ENCODE assay signal across 34 cellular contexts in genomic region chr3:12793701-12794100, GRCh38. TPM values are rescaled to one million over a fixed set of nuclear protein-coding genes. Genes with fewer than 3 reads are reported as not detected.
"Had no signal": no experiment of that assay in that cellular context is flagged by ENCODE, and none has a peak within 500 bp of the region (broad histone marks: within the 10 kb centered on the region; RNA-seq: fewer than 3 reads in every experiment).

No MANE protein-coding gene starts in this region.

- H3K27ac ChIP-seq: colonic mucosa, esophagus muscularis mucosa, foreskin keratinocyte, heart right ventricle, neutrophil, pancreas, right atrium auricular region, suprapubic skin, transverse colon, vagina had no signal

- H3K4me3 ChIP-seq: colonic mucosa, esophagus muscularis mucosa, heart right ventricle, lung, mucosa of descending colon, pancreas, right atrium auricular region, suprapubic skin, transverse colon, vagina had no signal

- H3K4me1 ChIP-seq: colonic mucosa had no signal

- H3K36me3 Mint-ChIP-seq: memory B cell; mesothelial cell of epicardium; naive B cell; natural killer cell treated with Interleukin-12 subunit alpha and Interleukin-12 subunit beta and Interleukin-15 and Interleukin-18, amount 100 ng/mL, for 72 hours had no signal

- H3K4me1 Mint-ChIP-seq: stimulated activated naive CD8-positive, alpha-beta T cell treated with anti-CD3 and anti-CD28 coated beads, Interleukin-15, amount 100 ng/mL, for 72 hours had no signal

- DNase-seq: colonic mucosa; effector CD8-positive, alpha-beta T cell; foreskin keratinocyte; glutamatergic neuron; heart right ventricle; hippocampal formation; left colon; mucosa of descending colon; naive B cell; pancreas; small intestine; stimulated activated CD4-positive, alpha-beta T cell treated with anti-CD3 and anti-CD28 coated beads, Interleukin-12 subunit alpha, Interleukin-12 subunit beta, amount 100 ng/mL, for 4 hours; stimulated activated CD4-positive, alpha-beta T cell treated with anti-CD3 and anti-CD28 coated beads, Interleukin-1b, Interleukin-23, amount 100 ng/mL, for 48 hours; stimulated activated CD4-positive, alpha-beta T cell treated with anti-CD3 and anti-CD28 coated beads, Interleukin-4, amount 100 ng/mL, for 1 hour; stimulated activated CD8-positive, alpha-beta memory T cell treated with anti-CD3 and anti-CD28 coated beads, Interleukin-4, amount 100 ng/mL, for 48 hours; stimulated activated naive CD4-positive, alpha-beta T cell; stimulated activated naive CD8-positive, alpha-beta T cell treated with anti-CD3 and anti-CD28 coated beads, Interleukin-15, amount 100 ng/mL, for 72 hours; transverse colon had no signal

- H3K9me3 ChIP-seq: colonic mucosa, esophagus muscularis mucosa, heart right ventricle, mucosa of descending colon, neutrophil, pancreas, right atrium auricular region, suprapubic skin, transverse colon, vagina had no signal

- H3K9me3 Mint-ChIP-seq: dendritic cell treated with granulocyte-macrophage colony-stimulating factor and Interleukin-4, amounts not matched to agents 40 ng/mL and 50 ng/mL, for 4 days; memory B cell; mesothelial cell of epicardium; natural killer cell treated with Interleukin-12 subunit alpha and Interleukin-12 subunit beta and Interleukin-15 and Interleukin-18, amount 100 ng/mL, for 72 hours; neural crest cell; stimulated activated naive CD8-positive, alpha-beta T cell treated with anti-CD3 and anti-CD28 coated beads, Interleukin-15, amount 100 ng/mL, for 72 hours had no signal

- H3K36me3 ChIP-seq: colonic mucosa, esophagus muscularis mucosa, heart right ventricle, neutrophil, pancreas, right atrium auricular region, suprapubic skin, transverse colon, vagina had no signal

- H3K27me3 ChIP-seq: colonic mucosa, esophagus muscularis mucosa, pancreas, right atrium auricular region, suprapubic skin, vagina had no signal

- ATAC-seq: foreskin keratinocyte; heart right ventricle; left colon; mucosa of descending colon; natural killer cell treated with Interleukin-12 subunit alpha and Interleukin-12 subunit beta and Interleukin-15 and Interleukin-18, amount 100 ng/mL, for 72 hours; pancreas; sciatic nerve; stimulated activated naive CD8-positive, alpha-beta T cell treated with anti-CD3 and anti-CD28 coated beads, Interleukin-15, amount 100 ng/mL, for 72 hours had no signal

- H3K4me3 Mint-ChIP-seq: dendritic cell treated with granulocyte-macrophage colony-stimulating factor and Interleukin-4, amounts not matched to agents 40 ng/mL and 50 ng/mL, for 4 days; memory B cell; mesothelial cell of epicardium; natural killer cell treated with Interleukin-12 subunit alpha and Interleukin-12 subunit beta and Interleukin-15 and Interleukin-18, amount 100 ng/mL, for 72 hours; neural crest cell; stimulated activated naive CD8-positive, alpha-beta T cell treated with anti-CD3 and anti-CD28 coated beads, Interleukin-15, amount 100 ng/mL, for 72 hours had no signal

- H3K27ac Mint-ChIP-seq: dendritic cell treated with granulocyte-macrophage colony-stimulating factor and Interleukin-4, amounts not matched to agents 40 ng/mL and 50 ng/mL, for 4 days; memory B cell; mesothelial cell of epicardium; naive B cell; natural killer cell treated with Interleukin-12 subunit alpha and Interleukin-12 subunit beta and Interleukin-15 and Interleukin-18, amount 100 ng/mL, for 72 hours; progenitor cell of endocrine pancreas; stimulated activated naive CD8-positive, alpha-beta T cell treated with anti-CD3 and anti-CD28 coated beads, Interleukin-15, amount 100 ng/mL, for 72 hours had no signal

RNA-seq across cellular contexts. Expression of gene TMEM40, which starts 34.6 kb away (rescaled TPM):
- total RNA-seq: chondrocyte; colonic mucosa; endothelial cell of umbilical vein; esophagus muscularis mucosa; left colon; mucosa of descending colon; natural killer cell treated with Interleukin-12 subunit alpha and Interleukin-12 subunit beta and Interleukin-15 and Interleukin-18, amount 100 ng/mL, for 72 hours; neural crest cell; omental fat pad; pancreas; progenitor cell of endocrine pancreas; sciatic nerve; transverse colon had no signal
- polyA plus RNA-seq: endothelial cell of umbilical vein had no signal
